9 cellular contexts compared by ENCODE assay signal in genomic region chr13:26771796-26772195, GRCh38. TPM values are rescaled to one million over a fixed set of nuclear protein-coding genes. Genes with fewer than 3 reads are reported as not detected.
"Had no signal": no experiment of that assay in that cellular context is flagged by ENCODE, and none has a peak within 500 bp of the region (broad histone marks: within the 10 kb centered on the region; RNA-seq: fewer than 3 reads in every experiment).

No MANE protein-coding gene starts in this region.

- H3K4me3 ChIP-seq: HAP-1 had no signal

- H3K4me3 Mint-ChIP-seq: HFFc6, IgD-negative memory B cell had no signal

- DNase-seq: GOT3, H7, HFFc6 had no signal

- H3K9me3 Mint-ChIP-seq: HFFc6 had no signal

- H3K9me3 ChIP-seq: HAP-1 had no signal

- H3K27ac Mint-ChIP-seq: HFFc6, IgD-negative memory B cell had no signal

- ATAC-seq: HCT116, HepG2 had no signal

- H3K4me1 ChIP-seq: HAP-1 had no signal

- H3K27ac ChIP-seq: HL-60 had no signal

- H3K4me1 Mint-ChIP-seq: IgD-negative memory B cell had no signal

- H3K36me3 ChIP-seq: HAP-1 had no signal

RNA-seq across cellular contexts. Expression of gene GPR12, which starts 11.2 kb away (rescaled TPM):
- total RNA-seq: H7, HepG2, HFFc6, HT1080 had no signal
- polyA plus RNA-seq: HepG2, IgD-negative memory B cell had no signal
